Comparison of ENCODE assay signal across 6 cellular contexts in genomic region chr12:48859607-48860006, GRCh38.
"Had no signal": no experiment of that assay in that cellular context is flagged by ENCODE, and none has a peak within 500 bp of the region (broad histone marks: within the 10 kb centered on the region; RNA-seq: fewer than 3 reads in every experiment).

No MANE protein-coding gene starts in this region.

- DNase-seq: IMR-90, KBM-7, KG1 had no signal

- H3K27ac ChIP-seq: HL-60 had no signal

- ATAC-seq: K562 had no signal

- H3K4me3 ChIP-seq: K562 had no signal

- FAIRE-seq: HTR-8/SVneo, K562 had no signal
